ENCODE assay signal across 24 cellular contexts in genomic region chr10:120428754-120429153, GRCh38. TPM values are rescaled to one million over a fixed set of nuclear protein-coding genes. Genes with fewer than 3 reads are reported as not detected.
"Had no signal": no experiment of that assay in that cellular context is flagged by ENCODE, and none has a peak within 500 bp of the region (broad histone marks: within the 10 kb centered on the region; RNA-seq: fewer than 3 reads in every experiment).

No MANE protein-coding gene starts in this region.

- H3K27me3 ChIP-seq: right lobe of liver, testis, tibial nerve, upper lobe of right lung, vagina had no signal

- H3K4me1 Mint-ChIP-seq: stimulated activated memory B cell treated with anti-CD40 and anti-IgM and Interleukin-4, amounts not matched to agents 10 μg/mL and 1 μg/mL and 100 μg/mL, for 72 hours had no signal

- H3K9me3 Mint-ChIP-seq: nephron; stimulated activated memory B cell treated with anti-CD40 and anti-IgM and Interleukin-4, amounts not matched to agents 10 μg/mL and 1 μg/mL and 100 μg/mL, for 72 hours had no signal

- H3K4me1 ChIP-seq: left ventricle myocardium inferior, lower lobe of right lung, psoas muscle, right lobe of liver, spleen, testis, tibial nerve, upper lobe of right lung, vagina had no signal

- H3K36me3 Mint-ChIP-seq: stimulated activated memory B cell treated with anti-CD40 and anti-IgM and Interleukin-4, amounts not matched to agents 10 μg/mL and 1 μg/mL and 100 μg/mL, for 72 hours had no signal

- H3K36me3 ChIP-seq: left ventricle myocardium inferior, lower lobe of right lung, right lobe of liver, spleen, tibial nerve, upper lobe of right lung, vagina had no signal

- H3K9me3 ChIP-seq: lower lobe of right lung, psoas muscle, right lobe of liver, spleen, testis, tibial nerve, upper lobe of right lung, vagina had no signal

- DNase-seq: cortex of kidney; dorsolateral prefrontal cortex; effector CD8-positive, alpha-beta T cell; kidney; left cardiac atrium; left ventricle myocardium inferior; lower lobe of right lung; mesenchymal stem cell; midbrain; psoas muscle; retina; right lobe of liver; spleen; stimulated activated CD4-positive, alpha-beta T cell treated with anti-CD3 and anti-CD28 coated beads, Interleukin-15, amount 100 ng/mL, for 24 hours; stimulated activated CD4-positive, alpha-beta T cell treated with anti-CD3 and anti-CD28 coated beads, Interleukin-1b, Interleukin-23, amount 100 ng/mL, for 48 hours; stimulated activated CD4-positive, alpha-beta T cell treated with anti-CD3 and anti-CD28 coated beads, Interleukin-4, amount 100 ng/mL, for 24 hours; testis; upper lobe of right lung had no signal

- H3K27ac Mint-ChIP-seq: nephron; stimulated activated memory B cell treated with anti-CD40 and anti-IgM and Interleukin-4, amounts not matched to agents 10 μg/mL and 1 μg/mL and 100 μg/mL, for 72 hours; stimulated activated naive CD8-positive, alpha-beta T cell treated with anti-CD3 and anti-CD28 coated beads, Interleukin-15, Interleukin-2, amounts not matched to agents 100 ng/mL and 50 ng/mL, for 24 hours had no signal

- H3K4me3 Mint-ChIP-seq: nephron; stimulated activated memory B cell treated with anti-CD40 and anti-IgM and Interleukin-4, amounts not matched to agents 10 μg/mL and 1 μg/mL and 100 μg/mL, for 72 hours; stimulated activated naive CD8-positive, alpha-beta T cell treated with anti-CD3 and anti-CD28 coated beads, Interleukin-15, Interleukin-2, amounts not matched to agents 100 ng/mL and 50 ng/mL, for 24 hours had no signal

- H3K27ac ChIP-seq: dorsolateral prefrontal cortex, left ventricle myocardium inferior, lower lobe of right lung, psoas muscle, right lobe of liver, spleen, testis, tibial nerve, upper lobe of right lung, vagina had no signal

- H3K4me3 ChIP-seq: dorsolateral prefrontal cortex, left ventricle myocardium inferior, lower lobe of right lung, psoas muscle, right lobe of liver, spleen, testis, tibial nerve, upper lobe of right lung, vagina had no signal

RNA-seq across cellular contexts. Expression of gene PLPP4, which starts 28.3 kb away (rescaled TPM):
- total RNA-seq: esophagus mucosa, left cardiac atrium, left ventricle myocardium inferior, lower lobe of right lung, psoas muscle, spleen, tibial nerve had no signal
- polyA plus RNA-seq: psoas muscle, spleen had no signal
